Comparison of ENCODE assay signal across 2 cellular contexts in genomic region chr5:53884411-53884810, GRCh38.
TF ChIP-seq lines count a peak whose summit lies in the region.

No MANE protein-coding gene starts in this region.

TF ChIP-seq in GM23338, 12 proteins besides CTCF, POLR2A, EP300 and RAD21 (continued from another document):
- no peak for TF ChIP-seq REST (IDR thresholded peaks at IDR 0.05; ENCODE audit: unreplicated experiment)
- TF ChIP-seq NANOG (IDR thresholded peaks at IDR 0.05; ENCODE audit: borderline replicate concordance), result no peak

TF ChIP-seq in WTC11, 78 proteins besides CTCF, POLR2A, EP300 and RAD21 (continued from another document):
- TF ChIP-seq ZNF281 (CRISPR knock-in tag; IDR thresholded peaks at IDR 0.05), result no peak
- TF ChIP-seq FOXP1 (CRISPR knock-in tag; IDR thresholded peaks at IDR 0.05; ENCODE audit: borderline replicate concordance), result no peak
- TF ChIP-seq, protein P1, sequence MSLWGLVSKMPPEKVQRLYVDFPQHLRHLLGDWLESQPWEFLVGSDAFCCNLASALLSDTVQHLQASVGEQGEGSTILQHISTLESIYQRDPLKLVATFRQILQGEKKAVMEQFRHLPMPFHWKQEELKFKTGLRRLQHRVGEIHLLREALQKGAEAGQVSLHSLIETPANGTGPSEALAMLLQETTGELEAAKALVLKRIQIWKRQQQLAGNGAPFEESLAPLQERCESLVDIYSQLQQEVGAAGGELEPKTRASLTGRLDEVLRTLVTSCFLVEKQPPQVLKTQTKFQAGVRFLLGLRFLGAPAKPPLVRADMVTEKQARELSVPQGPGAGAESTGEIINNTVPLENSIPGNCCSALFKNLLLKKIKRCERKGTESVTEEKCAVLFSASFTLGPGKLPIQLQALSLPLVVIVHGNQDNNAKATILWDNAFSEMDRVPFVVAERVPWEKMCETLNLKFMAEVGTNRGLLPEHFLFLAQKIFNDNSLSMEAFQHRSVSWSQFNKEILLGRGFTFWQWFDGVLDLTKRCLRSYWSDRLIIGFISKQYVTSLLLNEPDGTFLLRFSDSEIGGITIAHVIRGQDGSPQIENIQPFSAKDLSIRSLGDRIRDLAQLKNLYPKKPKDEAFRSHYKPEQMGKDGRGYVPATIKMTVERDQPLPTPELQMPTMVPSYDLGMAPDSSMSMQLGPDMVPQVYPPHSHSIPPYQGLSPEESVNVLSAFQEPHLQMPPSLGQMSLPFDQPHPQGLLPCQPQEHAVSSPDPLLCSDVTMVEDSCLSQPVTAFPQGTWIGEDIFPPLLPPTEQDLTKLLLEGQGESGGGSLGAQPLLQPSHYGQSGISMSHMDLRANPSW (CRISPR knock-in tag; conservative IDR thresholded peaks at IDR 0.05; ENCODE audit: low read depth), result no peak
- TF ChIP-seq SOX15 (CRISPR knock-in tag; IDR thresholded peaks at IDR 0.05), result no peak
- no peak for TF ChIP-seq NR2C2 (CRISPR knock-in tag; IDR thresholded peaks at IDR 0.05)
- TF ChIP-seq, protein P2, sequence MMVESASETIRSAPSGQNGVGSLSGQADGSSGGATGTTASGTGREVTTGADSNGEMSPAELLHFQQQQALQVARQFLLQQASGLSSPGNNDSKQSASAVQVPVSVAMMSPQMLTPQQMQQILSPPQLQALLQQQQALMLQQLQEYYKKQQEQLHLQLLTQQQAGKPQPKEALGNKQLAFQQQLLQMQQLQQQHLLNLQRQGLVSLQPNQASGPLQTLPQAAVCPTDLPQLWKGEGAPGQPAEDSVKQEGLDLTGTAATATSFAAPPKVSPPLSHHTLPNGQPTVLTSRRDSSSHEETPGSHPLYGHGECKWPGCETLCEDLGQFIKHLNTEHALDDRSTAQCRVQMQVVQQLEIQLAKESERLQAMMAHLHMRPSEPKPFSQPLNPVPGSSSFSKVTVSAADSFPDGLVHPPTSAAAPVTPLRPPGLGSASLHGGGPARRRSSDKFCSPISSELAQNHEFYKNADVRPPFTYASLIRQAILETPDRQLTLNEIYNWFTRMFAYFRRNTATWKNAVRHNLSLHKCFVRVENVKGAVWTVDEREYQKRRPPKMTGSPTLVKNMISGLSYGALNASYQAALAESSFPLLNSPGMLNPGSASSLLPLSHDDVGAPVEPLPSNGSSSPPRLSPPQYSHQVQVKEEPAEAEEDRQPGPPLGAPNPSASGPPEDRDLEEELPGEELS (CRISPR knock-in tag; IDR thresholded peaks at IDR 0.05), result no peak
- TF ChIP-seq ZNF263 (CRISPR knock-in tag; IDR thresholded peaks at IDR 0.05; ENCODE audit: low read depth), result no peak
- TF ChIP-seq, protein P3, sequence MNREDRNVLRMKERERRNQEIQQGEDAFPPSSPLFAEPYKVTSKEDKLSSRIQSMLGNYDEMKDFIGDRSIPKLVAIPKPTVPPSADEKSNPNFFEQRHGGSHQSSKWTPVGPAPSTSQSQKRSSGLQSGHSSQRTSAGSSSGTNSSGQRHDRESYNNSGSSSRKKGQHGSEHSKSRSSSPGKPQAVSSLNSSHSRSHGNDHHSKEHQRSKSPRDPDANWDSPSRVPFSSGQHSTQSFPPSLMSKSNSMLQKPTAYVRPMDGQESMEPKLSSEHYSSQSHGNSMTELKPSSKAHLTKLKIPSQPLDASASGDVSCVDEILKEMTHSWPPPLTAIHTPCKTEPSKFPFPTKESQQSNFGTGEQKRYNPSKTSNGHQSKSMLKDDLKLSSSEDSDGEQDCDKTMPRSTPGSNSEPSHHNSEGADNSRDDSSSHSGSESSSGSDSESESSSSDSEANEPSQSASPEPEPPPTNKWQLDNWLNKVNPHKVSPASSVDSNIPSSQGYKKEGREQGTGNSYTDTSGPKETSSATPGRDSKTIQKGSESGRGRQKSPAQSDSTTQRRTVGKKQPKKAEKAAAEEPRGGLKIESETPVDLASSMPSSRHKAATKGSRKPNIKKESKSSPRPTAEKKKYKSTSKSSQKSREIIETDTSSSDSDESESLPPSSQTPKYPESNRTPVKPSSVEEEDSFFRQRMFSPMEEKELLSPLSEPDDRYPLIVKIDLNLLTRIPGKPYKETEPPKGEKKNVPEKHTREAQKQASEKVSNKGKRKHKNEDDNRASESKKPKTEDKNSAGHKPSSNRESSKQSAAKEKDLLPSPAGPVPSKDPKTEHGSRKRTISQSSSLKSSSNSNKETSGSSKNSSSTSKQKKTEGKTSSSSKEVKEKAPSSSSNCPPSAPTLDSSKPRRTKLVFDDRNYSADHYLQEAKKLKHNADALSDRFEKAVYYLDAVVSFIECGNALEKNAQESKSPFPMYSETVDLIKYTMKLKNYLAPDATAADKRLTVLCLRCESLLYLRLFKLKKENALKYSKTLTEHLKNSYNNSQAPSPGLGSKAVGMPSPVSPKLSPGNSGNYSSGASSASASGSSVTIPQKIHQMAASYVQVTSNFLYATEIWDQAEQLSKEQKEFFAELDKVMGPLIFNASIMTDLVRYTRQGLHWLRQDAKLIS (CRISPR knock-in tag; IDR thresholded peaks at IDR 0.05; ENCODE audit: borderline replicate concordance), result no peak
- TF ChIP-seq PRRX2 (CRISPR knock-in tag; IDR thresholded peaks at IDR 0.05), result no peak
- TF ChIP-seq AR (CRISPR knock-in tag; IDR thresholded peaks at IDR 0.05), result no peak
- TF ChIP-seq, protein P4, sequence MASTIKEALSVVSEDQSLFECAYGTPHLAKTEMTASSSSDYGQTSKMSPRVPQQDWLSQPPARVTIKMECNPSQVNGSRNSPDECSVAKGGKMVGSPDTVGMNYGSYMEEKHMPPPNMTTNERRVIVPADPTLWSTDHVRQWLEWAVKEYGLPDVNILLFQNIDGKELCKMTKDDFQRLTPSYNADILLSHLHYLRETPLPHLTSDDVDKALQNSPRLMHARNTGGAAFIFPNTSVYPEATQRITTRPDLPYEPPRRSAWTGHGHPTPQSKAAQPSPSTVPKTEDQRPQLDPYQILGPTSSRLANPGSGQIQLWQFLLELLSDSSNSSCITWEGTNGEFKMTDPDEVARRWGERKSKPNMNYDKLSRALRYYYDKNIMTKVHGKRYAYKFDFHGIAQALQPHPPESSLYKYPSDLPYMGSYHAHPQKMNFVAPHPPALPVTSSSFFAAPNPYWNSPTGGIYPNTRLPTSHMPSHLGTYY (CRISPR knock-in tag; IDR thresholded peaks at IDR 0.05), result no peak
- no peak for TF ChIP-seq SMAD4 (CRISPR knock-in tag; IDR thresholded peaks at IDR 0.05)
